In the genomic region with DNA sequence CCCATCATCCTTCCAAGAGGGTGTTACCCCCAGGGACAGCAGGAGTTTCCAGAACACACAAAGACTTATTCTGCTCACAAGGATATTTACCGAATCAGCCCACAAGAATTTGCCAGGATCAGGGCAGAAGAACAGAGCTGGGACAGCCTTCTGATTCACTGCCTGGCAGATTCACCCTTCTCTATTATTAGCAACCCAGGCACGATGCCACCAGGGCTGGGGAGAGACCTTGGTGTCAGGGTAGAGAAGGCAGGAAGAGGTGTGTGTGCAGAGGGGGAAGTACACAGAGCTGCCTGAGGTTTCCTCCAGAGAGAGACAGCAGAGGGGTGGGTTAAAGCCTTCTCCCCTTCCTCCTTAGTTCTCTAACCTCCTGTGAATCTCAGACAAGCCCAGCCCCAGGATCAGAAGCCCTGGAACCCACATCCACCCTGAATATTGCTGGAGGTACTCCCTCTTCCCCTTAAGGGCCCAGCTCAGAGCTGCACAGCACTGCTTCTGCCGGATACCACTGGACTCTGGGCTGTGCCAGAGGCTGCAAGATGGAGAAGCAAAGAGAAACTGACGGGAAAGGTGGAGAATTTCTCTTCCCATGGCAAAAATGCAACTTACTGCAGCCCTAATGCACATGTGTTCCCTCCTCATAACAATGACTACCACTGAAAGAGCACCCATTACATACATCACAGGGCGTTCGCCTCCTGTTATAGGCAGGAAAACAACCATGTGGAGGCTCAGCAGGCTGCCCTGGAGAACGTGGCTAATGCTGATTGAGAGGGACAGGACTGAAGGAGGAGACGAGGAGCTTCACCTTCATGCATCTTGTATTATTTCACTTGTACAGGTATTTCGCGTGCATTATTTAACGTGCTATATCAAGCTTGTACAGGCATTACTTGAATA, we compare ENCODE assay signal across 8 cellular contexts.
DNase-seq lines count a peak whose midpoint lies in the region; ATAC-seq and TF ChIP-seq lines count a peak whose summit lies in the region.

No MANE protein-coding gene starts in this region.

- H3K36me3 Mint-ChIP-seq in mesothelial cell of epicardium, result no peaks in the 10 kb centered on the region

- peaks cover 29% of the 10 kb centered on the region for H3K4me1 Mint-ChIP-seq in mesothelial cell of epicardium

- no peak for TF ChIP-seq CTCF in mesothelial cell of epicardium (IDR thresholded peaks at IDR 0.05; ENCODE audit: unreplicated experiment)

- H3K4me3 Mint-ChIP-seq in mesothelial cell of epicardium, result no peak overlapping the region

- no peaks in the 10 kb centered on the region for H3K9me3 Mint-ChIP-seq in mesothelial cell of epicardium

- no peaks in the 10 kb centered on the region for H3K27me3 Mint-ChIP-seq in mesothelial cell of epicardium (ENCODE audit: low read depth)

- H3K27ac Mint-ChIP-seq in mesothelial cell of epicardium, result peak overlapping the region; percentile 45

- DNase-seq in KG1 (lab: John Stamatoyannopoulos, UW) (peak; percentile 70), dedifferentiated amniotic fluid mesenchymal stem cell (ENCODE audit: extremely low spot score) (peak; percentile 57), mesothelial cell of epicardium (ENCODE audit: low spot score in 2 of 2, unreplicated experiment in 2 of 2) (no peak)
- DNase-seq in activated CD4-positive, alpha-beta T cell treated with anti-CD3 and anti-CD28 coated beads for 1 hour, result peak; percentile 61
- DNase-seq in stimulated activated naive CD4-positive, alpha-beta T cell treated with Interleukin-2 at 50 U/mL for 16 hours (lab: John Stamatoyannopoulos, UW), result peak; percentile 69

- ATAC-seq in GM18861 (IDR thresholded peaks at IDR 0.05; ENCODE audit: unreplicated experiment) (peak; percentile 28), HG03139 (IDR thresholded peaks at IDR 0.05; ENCODE audit: unreplicated experiment) (no peak), HG03469 (IDR thresholded peaks at IDR 0.05; ENCODE audit: unreplicated experiment) (no peak)

Comparison
In these comparisons a context has a peak if more than half of its experiments do, and no peak if none do; other contexts are left out.
1. DNase-seq: peak in KG1 (single experiment), activated CD4-positive, alpha-beta T cell treated with anti-CD3 and anti-CD28 coated beads for 1 hour (single experiment), dedifferentiated amniotic fluid mesenchymal stem cell (single experiment) and stimulated activated naive CD4-positive, alpha-beta T cell treated with Interleukin-2 at 50 U/mL for 16 hours (single experiment); none in mesothelial cell of epicardium (0 of 2).